In genomic region chr10:59905066-59905734, GRCh38 we compare ENCODE assay signal across 1 cellular context.
TF ChIP-seq lines count a peak whose summit lies in the region.

No MANE protein-coding gene starts in this region.

TF ChIP-seq in GM12878, 131 proteins besides CTCF, POLR2A, EP300 and RAD21 (continued from another document and continues in another):
- TF ChIP-seq CBFB (IDR thresholded peaks at IDR 0.05; ENCODE audit: low read depth) (0 out of 2 replicates have a peak, but pooled peaks have one; percentile 47), TARDBP (IDR thresholded peaks at IDR 0.05; ENCODE audit: borderline replicate concordance) (no peak), ATF3 (IDR thresholded peaks at IDR 0.05; ENCODE audit: borderline replicate concordance, extremely low read depth, low read depth, low read length) (no peak), SMC3 (IDR thresholded peaks at IDR 0.05; ENCODE audit: borderline replicate concordance, low read length) (no peak), ATF2 (IDR thresholded peaks at IDR 0.05; ENCODE audit: low read length) (peak; percentile 49; the same call in 1 of the 2 replicates), MTA2 (IDR thresholded peaks at IDR 0.05; ENCODE audit: low read depth) (no peak; the same call in 1 of the 2 replicates), YY1 (IDR thresholded peaks at IDR 0.05; ENCODE audit: low read depth, low read length) (no peak), RUNX3 (IDR thresholded peaks at IDR 0.05; ENCODE audit: low read length) (peak; percentile 88), MXI1 (IDR thresholded peaks at IDR 0.05; ENCODE audit: low read depth, low read length) (peak; percentile 68; the same call in 1 of the 2 replicates), PRDM15 (CRISPR knock-in tag; IDR thresholded peaks at IDR 0.05) (no peak), POLR2AphosphoS5 (IDR thresholded peaks at IDR 0.05; ENCODE audit: low read length) (peak; percentile 56), POU2F2 (IDR thresholded peaks at IDR 0.05; ENCODE audit: borderline replicate concordance, low read depth, low read length) (peak; percentile 92; the same call in 1 of the 3 replicates), ZNF687 (IDR thresholded peaks at IDR 0.05) (no peak), PKNOX1 (IDR thresholded peaks at IDR 0.05) (0 out of 2 replicates have a peak, but pooled peaks have one; percentile 12), ZBTB33 (IDR thresholded peaks at IDR 0.05) (no peak), NKRF (conservative IDR thresholded peaks at IDR 0.05) (peak; percentile 40; the same call in 1 of the 2 replicates), GATAD2B (conservative IDR thresholded peaks at IDR 0.05; ENCODE audit: low read depth) (no peak), SPI1 (IDR thresholded peaks at IDR 0.05; ENCODE audit: borderline replicate concordance, insufficient read depth, low read depth, low read length) (no peak), DPF2 (IDR thresholded peaks at IDR 0.05) (0 out of 2 replicates have a peak, but pooled peaks have one; percentile 51), MAX (IDR thresholded peaks at IDR 0.05; ENCODE audit: low read depth, low read length) (no peak), JUNB (IDR thresholded peaks at IDR 0.05) (peak; percentile 65), TBL1XR1 (IDR thresholded peaks at IDR 0.05; ENCODE audit: low read depth, low read length) (0 out of 2 replicates have a peak, but pooled peaks have one; percentile 40), USF1 (IDR thresholded peaks at IDR 0.05; ENCODE audit: borderline replicate concordance, extremely low read length, insufficient read depth, low read depth, low read length) (no peak), FOS (IDR thresholded peaks at IDR 0.05; ENCODE audit: borderline replicate concordance, extremely low read depth, insufficient read length) (no peak), ZBTB11 (CRISPR knock-in tag; IDR thresholded peaks at IDR 0.05) (no peak), RELA (IDR thresholded peaks at IDR 0.05; ENCODE audit: borderline replicate concordance, partially characterized antibody) (peak; percentile 26), ZBTB40 (IDR thresholded peaks at IDR 0.05; ENCODE audit: borderline replicate concordance) (no peak), RCOR1 (conservative IDR thresholded peaks at IDR 0.05; ENCODE audit: low read depth, low read length) (no peak)
